In the genomic region with DNA sequence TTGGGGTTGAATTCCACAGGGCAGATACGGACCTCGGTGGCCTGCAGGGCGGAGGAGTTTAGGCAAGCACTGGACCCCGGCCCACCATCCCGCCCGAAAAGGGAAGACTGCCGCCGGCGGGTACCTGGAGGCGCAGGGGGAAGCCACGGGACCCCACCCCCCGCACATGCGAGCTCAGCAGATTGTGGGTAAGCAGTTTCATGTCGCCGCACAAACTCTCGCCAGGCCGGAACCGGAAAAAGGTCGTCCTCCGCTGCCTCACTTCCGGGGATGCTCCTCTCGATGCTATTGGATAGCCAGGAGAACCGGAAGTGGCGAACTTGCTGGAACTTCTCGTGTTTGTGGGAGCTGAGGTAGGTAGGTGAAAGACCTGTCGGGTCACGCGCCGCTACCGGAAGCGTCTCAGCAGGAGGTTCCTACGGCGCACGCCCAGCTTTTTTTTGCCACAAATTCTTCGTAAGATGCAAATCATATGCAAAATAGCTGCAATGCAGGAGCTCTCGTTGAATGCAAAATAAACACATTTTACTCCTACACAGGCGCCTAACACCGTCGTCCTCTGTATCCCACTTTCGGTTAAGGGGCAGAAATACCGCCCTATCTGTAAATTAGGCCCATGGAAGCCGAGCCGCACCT, we compare ENCODE assay signal across 1 cellular context.
A peak's percentile ranks its signal among the peaks of the same experiment; 100 is the strongest.
TF ChIP-seq lines count a peak whose summit lies in the region.

Gene TRMT112 (minus strand): TSS at position 235 of the 636 bp plus-strand sequence. CDS start 33 bp downstream, at position 202.

TF ChIP-seq in GM12878, 131 proteins besides CTCF, POLR2A, EP300 and RAD21 (continued from another document and continues in another):
- peak; percentile 98 for TF ChIP-seq ZBTB40 (IDR thresholded peaks at IDR 0.05; ENCODE audit: borderline replicate concordance)
- no peak for TF ChIP-seq ZNF217 (IDR thresholded peaks at IDR 0.05)
- TF ChIP-seq RUNX3 (IDR thresholded peaks at IDR 0.05; ENCODE audit: low read length): peak; percentile 78
- TF ChIP-seq NR2C1 (IDR thresholded peaks at IDR 0.05): peak; percentile 59
- peak; percentile 78 for TF ChIP-seq E4F1 (IDR thresholded peaks at IDR 0.05; ENCODE audit: borderline replicate concordance, partially characterized antibody)
- TF ChIP-seq CBFB (IDR thresholded peaks at IDR 0.05; ENCODE audit: low read depth): peak; percentile 79
- TF ChIP-seq, protein P1, sequence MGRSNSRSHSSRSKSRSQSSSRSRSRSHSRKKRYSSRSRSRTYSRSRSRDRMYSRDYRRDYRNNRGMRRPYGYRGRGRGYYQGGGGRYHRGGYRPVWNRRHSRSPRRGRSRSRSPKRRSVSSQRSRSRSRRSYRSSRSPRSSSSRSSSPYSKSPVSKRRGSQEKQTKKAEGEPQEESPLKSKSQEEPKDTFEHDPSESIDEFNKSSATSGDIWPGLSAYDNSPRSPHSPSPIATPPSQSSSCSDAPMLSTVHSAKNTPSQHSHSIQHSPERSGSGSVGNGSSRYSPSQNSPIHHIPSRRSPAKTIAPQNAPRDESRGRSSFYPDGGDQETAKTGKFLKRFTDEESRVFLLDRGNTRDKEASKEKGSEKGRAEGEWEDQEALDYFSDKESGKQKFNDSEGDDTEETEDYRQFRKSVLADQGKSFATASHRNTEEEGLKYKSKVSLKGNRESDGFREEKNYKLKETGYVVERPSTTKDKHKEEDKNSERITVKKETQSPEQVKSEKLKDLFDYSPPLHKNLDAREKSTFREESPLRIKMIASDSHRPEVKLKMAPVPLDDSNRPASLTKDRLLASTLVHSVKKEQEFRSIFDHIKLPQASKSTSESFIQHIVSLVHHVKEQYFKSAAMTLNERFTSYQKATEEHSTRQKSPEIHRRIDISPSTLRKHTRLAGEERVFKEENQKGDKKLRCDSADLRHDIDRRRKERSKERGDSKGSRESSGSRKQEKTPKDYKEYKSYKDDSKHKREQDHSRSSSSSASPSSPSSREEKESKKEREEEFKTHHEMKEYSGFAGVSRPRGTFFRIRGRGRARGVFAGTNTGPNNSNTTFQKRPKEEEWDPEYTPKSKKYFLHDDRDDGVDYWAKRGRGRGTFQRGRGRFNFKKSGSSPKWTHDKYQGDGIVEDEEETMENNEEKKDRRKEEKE (IDR thresholded peaks at IDR 0.05): no peak
- TF ChIP-seq REST (IDR thresholded peaks at IDR 0.05; ENCODE audit: low read depth, low read length): no peak
- no peak for TF ChIP-seq RELA (IDR thresholded peaks at IDR 0.05; ENCODE audit: borderline replicate concordance, partially characterized antibody)
- TF ChIP-seq CHD1 (IDR thresholded peaks at IDR 0.05; ENCODE audit: low read depth, low read length): peak; percentile 76; the same call in 1 of the 2 replicates
- TF ChIP-seq NKRF (conservative IDR thresholded peaks at IDR 0.05): peak; percentile 89
- TF ChIP-seq, protein P2, sequence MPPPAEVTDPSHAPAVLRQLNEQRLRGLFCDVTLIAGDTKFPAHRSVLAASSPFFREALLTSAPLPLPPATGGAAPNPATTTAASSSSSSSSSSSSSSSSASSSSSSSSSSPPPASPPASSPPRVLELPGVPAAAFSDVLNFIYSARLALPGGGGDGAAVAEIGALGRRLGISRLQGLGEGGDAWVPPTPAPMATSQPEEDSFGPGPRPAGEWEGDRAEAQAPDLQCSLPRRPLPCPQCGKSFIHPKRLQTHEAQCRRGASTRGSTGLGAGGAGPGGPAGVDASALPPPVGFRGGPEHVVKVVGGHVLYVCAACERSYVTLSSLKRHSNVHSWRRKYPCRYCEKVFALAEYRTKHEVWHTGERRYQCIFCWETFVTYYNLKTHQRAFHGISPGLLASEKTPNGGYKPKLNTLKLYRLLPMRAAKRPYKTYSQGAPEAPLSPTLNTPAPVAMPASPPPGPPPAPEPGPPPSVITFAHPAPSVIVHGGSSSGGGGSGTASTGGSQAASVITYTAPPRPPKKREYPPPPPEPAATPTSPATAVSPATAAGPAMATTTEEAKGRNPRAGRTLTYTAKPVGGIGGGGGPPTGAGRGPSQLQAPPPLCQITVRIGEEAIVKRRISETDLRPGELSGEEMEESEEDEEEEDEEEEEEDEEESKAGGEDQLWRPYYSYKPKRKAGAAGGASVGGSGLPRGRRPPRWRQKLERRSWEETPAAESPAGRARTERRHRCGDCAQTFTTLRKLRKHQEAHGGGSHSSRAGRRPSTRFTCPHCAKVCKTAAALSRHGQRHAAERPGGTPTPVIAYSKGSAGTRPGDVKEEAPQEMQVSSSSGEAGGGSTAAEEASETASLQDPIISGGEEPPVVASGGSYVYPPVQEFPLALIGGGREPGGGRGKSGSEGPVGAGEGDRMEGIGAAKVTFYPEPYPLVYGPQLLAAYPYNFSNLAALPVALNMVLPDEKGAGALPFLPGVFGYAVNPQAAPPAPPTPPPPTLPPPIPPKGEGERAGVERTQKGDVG (CRISPR knock-in tag; IDR thresholded peaks at IDR 0.05): no peak
- TF ChIP-seq STAT3 (IDR thresholded peaks at IDR 0.05; ENCODE audit: low read depth, low read length): no peak
- TF ChIP-seq NBN (IDR thresholded peaks at IDR 0.05): 0 out of 2 replicates have a peak, but pooled peaks have one; percentile 27
- peak; percentile 62 for TF ChIP-seq SP1 (IDR thresholded peaks at IDR 0.05; ENCODE audit: low read depth, low read length)
- no peak for TF ChIP-seq YBX1 (IDR thresholded peaks at IDR 0.05)
- TF ChIP-seq SKIL (IDR thresholded peaks at IDR 0.05; ENCODE audit: low read depth, poor library complexity, severe bottlenecking): peak; percentile 92
- TF ChIP-seq MTA3 (IDR thresholded peaks at IDR 0.05; ENCODE audit: borderline replicate concordance, low read length): 0 out of 2 replicates have a peak, but pooled peaks have one; percentile 8
- TF ChIP-seq GATAD2B (conservative IDR thresholded peaks at IDR 0.05; ENCODE audit: low read depth): peak; percentile 13; the same call in 1 of the 2 replicates
- TF ChIP-seq CEBPZ (IDR thresholded peaks at IDR 0.05; ENCODE audit: low read depth, low read length): no peak
